ENCODE assay signal across 1 cellular context in the genomic region with DNA sequence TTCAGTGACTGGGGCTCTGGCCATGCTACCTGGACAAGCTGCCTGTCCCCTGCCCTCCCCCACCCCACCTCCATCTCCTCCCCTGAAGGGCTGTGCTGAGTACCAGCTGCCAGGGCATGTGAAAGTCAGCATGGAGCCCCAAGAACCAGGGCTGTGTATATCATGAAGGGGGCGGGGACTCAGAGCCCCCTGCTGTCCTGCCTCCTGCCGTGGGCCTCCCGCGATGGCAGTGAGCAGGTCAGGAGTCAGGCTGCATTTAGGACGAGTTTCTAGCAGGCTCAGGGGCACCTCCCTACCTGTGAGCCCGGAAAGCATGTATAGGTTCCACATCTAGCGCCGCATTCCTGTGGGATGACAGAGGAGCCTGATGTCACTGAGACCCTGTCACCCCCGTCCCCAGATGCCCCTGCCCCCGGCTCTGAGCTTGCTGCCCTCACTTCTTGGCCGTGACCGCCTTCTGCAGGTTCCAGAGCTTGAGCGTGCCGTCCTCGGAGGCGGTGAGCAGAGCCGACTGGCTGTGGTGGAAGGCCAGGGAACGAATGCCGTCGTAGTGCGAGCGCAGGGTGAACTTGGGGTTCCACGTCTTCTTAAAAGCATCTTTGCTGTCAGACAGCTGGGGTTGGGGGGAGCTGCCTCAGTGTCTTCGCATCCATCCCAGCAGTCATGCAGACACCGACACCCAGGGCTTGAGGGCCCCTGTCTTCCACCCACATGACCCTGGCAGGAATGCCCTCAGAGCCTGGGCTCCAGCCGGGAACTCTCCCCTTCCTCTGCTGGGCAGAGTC.
TF ChIP-seq lines count a peak whose summit lies in the region.

No MANE protein-coding gene starts in this region.

TF ChIP-seq in WTC11, 78 proteins besides CTCF, POLR2A, EP300 and RAD21 (continued from another document):
- TF ChIP-seq, protein P1, sequence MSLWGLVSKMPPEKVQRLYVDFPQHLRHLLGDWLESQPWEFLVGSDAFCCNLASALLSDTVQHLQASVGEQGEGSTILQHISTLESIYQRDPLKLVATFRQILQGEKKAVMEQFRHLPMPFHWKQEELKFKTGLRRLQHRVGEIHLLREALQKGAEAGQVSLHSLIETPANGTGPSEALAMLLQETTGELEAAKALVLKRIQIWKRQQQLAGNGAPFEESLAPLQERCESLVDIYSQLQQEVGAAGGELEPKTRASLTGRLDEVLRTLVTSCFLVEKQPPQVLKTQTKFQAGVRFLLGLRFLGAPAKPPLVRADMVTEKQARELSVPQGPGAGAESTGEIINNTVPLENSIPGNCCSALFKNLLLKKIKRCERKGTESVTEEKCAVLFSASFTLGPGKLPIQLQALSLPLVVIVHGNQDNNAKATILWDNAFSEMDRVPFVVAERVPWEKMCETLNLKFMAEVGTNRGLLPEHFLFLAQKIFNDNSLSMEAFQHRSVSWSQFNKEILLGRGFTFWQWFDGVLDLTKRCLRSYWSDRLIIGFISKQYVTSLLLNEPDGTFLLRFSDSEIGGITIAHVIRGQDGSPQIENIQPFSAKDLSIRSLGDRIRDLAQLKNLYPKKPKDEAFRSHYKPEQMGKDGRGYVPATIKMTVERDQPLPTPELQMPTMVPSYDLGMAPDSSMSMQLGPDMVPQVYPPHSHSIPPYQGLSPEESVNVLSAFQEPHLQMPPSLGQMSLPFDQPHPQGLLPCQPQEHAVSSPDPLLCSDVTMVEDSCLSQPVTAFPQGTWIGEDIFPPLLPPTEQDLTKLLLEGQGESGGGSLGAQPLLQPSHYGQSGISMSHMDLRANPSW (CRISPR knock-in tag; conservative IDR thresholded peaks at IDR 0.05; ENCODE audit: low read depth), result no peak
- no peak for TF ChIP-seq ETV6 (CRISPR knock-in tag; IDR thresholded peaks at IDR 0.05)
